In genomic region chr4:103199009-103199408, GRCh38 we compare ENCODE assay signal across 8 cellular contexts. TPM values are rescaled to one million over a fixed set of nuclear protein-coding genes. Genes with fewer than 3 reads are reported as not detected.
A peak's percentile ranks its signal among the peaks of the same experiment; 100 is the strongest.
DNase-seq lines count a peak whose midpoint lies in the region; ATAC-seq, FAIRE-seq and TF ChIP-seq lines count a peak whose summit lies in the region.

No MANE protein-coding gene starts in this region.

- H3K9me3 ChIP-seq in tibial artery = no peaks in the 10 kb centered on the region

- no peak for DNase-seq in activated T-cell treated with anti-CD3 and anti-CD28 coated beads, Interleukin-2, amount 50 U/mL, for 4 hours
- DNase-seq in activated T-cell treated with anti-CD3 and anti-CD28 coated beads for 4 hours (no peak), astrocyte of the cerebellum (ENCODE audit: low read depth) (no peak), mesothelial cell of epicardium (ENCODE audit: low spot score in 2 of 2, unreplicated experiment in 2 of 2) (no peak), tibial artery (no peak), H54 (ENCODE audit: insufficient read length, low spot score) (no peak)

- TF ChIP-seq POLR2A in H54 (IDR thresholded peaks at IDR 0.05; ENCODE audit: low read depth, low read length) = no peak

- H3K36me3 Mint-ChIP-seq in activated T-cell treated with anti-CD3 and anti-CD28 coated beads, Interleukin-2, amount 50 U/mL, for 4 hours (ENCODE audit: insufficient read depth) = no peaks in the 10 kb centered on the region
- peaks cover 3% of the 10 kb centered on the region for H3K36me3 Mint-ChIP-seq in mesothelial cell of epicardium

- peak overlapping the region; percentile 94 for H3K4me3 Mint-ChIP-seq in activated T-cell treated with anti-CD3 and anti-CD28 coated beads, Interleukin-2, amount 50 U/mL, for 4 hours
- H3K4me3 Mint-ChIP-seq in mesothelial cell of epicardium = peak overlapping the region; percentile 91

- ATAC-seq in activated T-cell treated with anti-CD3 and anti-CD28 coated beads, Interleukin-2, amount 50 U/mL, for 4 hours = no peak
- ATAC-seq in HG03175 (IDR thresholded peaks at IDR 0.05; ENCODE audit: unreplicated experiment) = no peak
- ATAC-seq in GM21381 (IDR thresholded peaks at IDR 0.05; ENCODE audit: unreplicated experiment) = no peak

- TF ChIP-seq CTCF in astrocyte of the cerebellum (IDR thresholded peaks at IDR 0.05; ENCODE audit: low read depth, low read length, missing control alignments) = no peak
- no peak for TF ChIP-seq CTCF in mesothelial cell of epicardium (IDR thresholded peaks at IDR 0.05; ENCODE audit: unreplicated experiment)
- no peak for TF ChIP-seq CTCF in tibial artery (IDR thresholded peaks at IDR 0.05)

- no peaks in the 10 kb centered on the region for H3K9me3 Mint-ChIP-seq in activated T-cell treated with anti-CD3 and anti-CD28 coated beads, Interleukin-2, amount 50 U/mL, for 4 hours
- no peaks in the 10 kb centered on the region for H3K9me3 Mint-ChIP-seq in mesothelial cell of epicardium

- FAIRE-seq in H54 (lab: Jason Lieb, UNC) = no peak

- H3K27me3 Mint-ChIP-seq in activated T-cell treated with anti-CD3 and anti-CD28 coated beads, Interleukin-2, amount 50 U/mL, for 4 hours (ENCODE audit: low read depth) = peaks cover 10% of the 10 kb centered on the region
- H3K27me3 Mint-ChIP-seq in mesothelial cell of epicardium (ENCODE audit: low read depth) = no peaks in the 10 kb centered on the region

- H3K4me1 ChIP-seq in tibial artery = peaks cover 4 to 6% (median 5%) of the 10 kb centered on the region in 4 donors

- in situ Hi-C loops in astrocyte of the cerebellum (cut with HindIII; ENCODE audit: low sequenced_read_pairs) = no loop called here

- no peaks in the 10 kb centered on the region for H3K27me3 ChIP-seq in tibial artery

- H3K4me1 Mint-ChIP-seq in activated T-cell treated with anti-CD3 and anti-CD28 coated beads, Interleukin-2, amount 50 U/mL, for 4 hours (ENCODE audit: low read depth) = peaks cover 11% of the 10 kb centered on the region
- peaks cover 11% of the 10 kb centered on the region for H3K4me1 Mint-ChIP-seq in mesothelial cell of epicardium

- H3K27ac ChIP-seq in tibial artery = peak overlapping the region in 1 of 2 donors; percentile 70

- H3K4me3 ChIP-seq in astrocyte of the cerebellum (ENCODE audit: low read depth, low read length) (peak overlapping the region; percentile 80), tibial artery (peak overlapping the region; percentile 67 to 78)

- intact Hi-C loops in tibial artery (cut with DNase I; ENCODE audit: low total_unique reads) = no loop called here

- peak overlapping the region; percentile 98 for H3K27ac Mint-ChIP-seq in mesothelial cell of epicardium

- H3K36me3 ChIP-seq in tibial artery = no peaks in the 10 kb centered on the region

RNA-seq across cellular contexts. Expression of gene CENPE, which starts 0.9 kb away (rescaled TPM):
- 1 to 10 TPM; 1.6 to 3.4 (median 2.6) TPM for total RNA-seq in activated T-cell treated with anti-CD3 and anti-CD28 coated beads, Interleukin-2, amount 50 U/mL, for 4 hours
- 13.3 to 15.6 TPM (median 14.2 TPM) in 3 replicates for total RNA-seq in mesothelial cell of epicardium
